Comparison of ENCODE assay signal across 6 cellular contexts in genomic region chr19:57738320-57738719, GRCh38. TPM values are rescaled to one million over a fixed set of nuclear protein-coding genes. Genes with fewer than 3 reads are reported as not detected.
DNase-seq lines count a peak whose midpoint lies in the region; FAIRE-seq and TF ChIP-seq lines count a peak whose summit lies in the region.
"Not testable (repeated sequence)": the region's sequence is repeated elsewhere in the genome, so short reads cannot be mapped to it uniquely, and the experiment has no call there.

No MANE protein-coding gene starts in this region.

- H3K27me3 ChIP-seq in CD4-positive, alpha-beta memory T cell (ENCODE audit: insufficient read depth, low read length); H1 (replicated peaks in 1 of 4; ENCODE audit: control insufficient read depth in 3 of 4, extremely low read depth in 1 of 4, insufficient read depth in 3 of 4, low read length in 3 of 4); small intestine (ENCODE audit: control insufficient read depth in 2 of 2, insufficient read depth in 2 of 2, low read length in 2 of 2): not testable (repeated sequence)

- not testable (repeated sequence) for H3K4ac ChIP-seq in H1 (replicated peaks; ENCODE audit: insufficient read length, low read depth, low read length)

- H2BK12ac ChIP-seq in H1 (ENCODE audit: low read depth, low read length), result not testable (repeated sequence)

- not testable (repeated sequence) for H3K36me3 Mint-ChIP-seq in CD4-positive, alpha-beta memory T cell

- H4K91ac ChIP-seq in H1 (replicated peaks; ENCODE audit: insufficient read length, low read length), result not testable (repeated sequence)

- H3K36me3 ChIP-seq in CD4-positive, alpha-beta memory T cell (ENCODE audit: insufficient read depth, low read length); H1 (ENCODE audit: control insufficient read depth in 2 of 4, insufficient read depth in 4 of 4, low read length in 3 of 4); small intestine (ENCODE audit: control insufficient read depth in 2 of 2, insufficient read depth in 2 of 2, low read length in 2 of 2): not testable (repeated sequence)

- 7% methylated on average over 10 of the region's 10 CpGs; no CpG with 5 or more reads in 1 of the 2 experiments for WGBS in H1 (ENCODE audit: extremely low coverage in 1 of 2, insufficient coverage in 1 of 2, insufficient read length in 1 of 2, insufficient replicate concordance in 2 of 2, low coverage in 1 of 2, low lambda C conversion rate in 2 of 2, missing lambda C conversion rate in 1 of 2), 2 experiments
- 12 to 34% (median 26%) methylated on average over 10 of the region's 10 CpGs for WGBS in small intestine, 3 donors

- H3K4me1 Mint-ChIP-seq in CD4-positive, alpha-beta memory T cell, result not testable (repeated sequence)

- H2BK15ac ChIP-seq in H1 (ENCODE audit: low read length), result not testable (repeated sequence)

- H3K14ac ChIP-seq in H1 (ENCODE audit: insufficient read length), result not testable (repeated sequence)

- not testable (repeated sequence) for H3K18ac ChIP-seq in H1 (ENCODE audit: extremely low read depth, low read length)

- not testable (repeated sequence) for H3K79me1 ChIP-seq in H1 (ENCODE audit: low read depth, low read length)

- CTCF ChIA-PET in CD4-positive, alpha-beta memory T cell (lab: Charles Lee; ENCODE audit: partially characterized antibody), result interaction anchor here (0.9 to 1.6 kb wide), 4 partner anchors 11 to 417 kb away, joined by 3 to 5 read pairs (median 4); partner anchors contain the start of gene ZNF671
- CTCF ChIA-PET in H1 (lab: Charles Lee; ENCODE audit: partially characterized antibody), result interaction anchor here (0.6 to 2.0 kb wide), 9 partner anchors 10 to 427 kb away, joined by 3 to 6 read pairs (median 3); partner anchors contain the start of gene ZNF671

- not testable (repeated sequence) for H3K4me1 ChIP-seq in CD4-positive, alpha-beta memory T cell (ENCODE audit: insufficient read depth, low read length); H1 (replicated peaks in 1 of 4; ENCODE audit: control insufficient read depth in 3 of 4, insufficient read depth in 4 of 4, low read length in 3 of 4); small intestine (ENCODE audit: control insufficient read depth in 2 of 2, insufficient read depth in 1 of 2, low read depth in 1 of 2, low read length in 1 of 2)

- not testable (repeated sequence) for H3K4me2 ChIP-seq in H1 (ENCODE audit: insufficient read depth in 1 of 2, low read depth in 2 of 2, low read length in 2 of 2)

- POLR2A ChIA-PET in CD4-positive, alpha-beta memory T cell (lab: Charles Lee; ENCODE audit: partially characterized antibody), result interaction anchor here (1.4 kb wide), 1 partner anchor 11 kb away, joined by 7 read pairs; the partner anchor contains the start of gene ZNF671
- POLR2A ChIA-PET in H1 (lab: Charles Lee; ENCODE audit: partially characterized antibody), result interaction anchor here (1.2 to 1.7 kb wide), 6 partner anchors 29 to 130 kb away, joined by 3 to 9 read pairs (median 4); partner anchors contain the start of gene ZNF154

- H3K9ac ChIP-seq in H1 (replicated peaks in 1 of 4; ENCODE audit: extremely low read depth in 1 of 4, low read depth in 3 of 4, low read length in 3 of 4), result not testable (repeated sequence)

- not testable (repeated sequence) for H4K5ac ChIP-seq in H1 (ENCODE audit: insufficient read length, low read depth, low read length)

- H3K23me2 ChIP-seq in H1 (ENCODE audit: low read depth, low read length), result not testable (repeated sequence)

- not testable (repeated sequence) for H3K27ac ChIP-seq in CD4-positive, alpha-beta memory T cell (ENCODE audit: low read depth, low read length); H1 (ENCODE audit: low read depth, low read length); small intestine (ENCODE audit: low read depth in 1 of 2, low read length in 1 of 2)

- peaks cover 0 to 16% (median 3%) of the 10 kb centered on the region in 8 donors for H3K9me3 Mint-ChIP-seq in CD4-positive, alpha-beta memory T cell

- not testable (repeated sequence) for H3K56ac ChIP-seq in H1 (replicated peaks; ENCODE audit: insufficient read length, low read depth, low read length)

- not testable (repeated sequence) for H3K27me3 Mint-ChIP-seq in CD4-positive, alpha-beta memory T cell

- H2BK5ac ChIP-seq in H1 (ENCODE audit: low read depth, low read length), result not testable (repeated sequence)

- H2BK20ac ChIP-seq in H1 (ENCODE audit: low read length), result not testable (repeated sequence)

- TF ChIP-seq RAD21 in H1 (IDR thresholded peaks at IDR 0.05 in 1 of 2, conservative IDR thresholded peaks at IDR 0.05 in 1 of 2; ENCODE audit: low read depth in 2 of 2, low read length in 2 of 2), result peak; percentile 57 to 65

- TF ChIP-seq EP300 in H1 (IDR thresholded peaks at IDR 0.05; ENCODE audit: borderline replicate concordance in 1 of 2, low read depth in 2 of 2, low read length in 2 of 2), result not testable (repeated sequence)

- not testable (repeated sequence) for H3K9me3 ChIP-seq in CD4-positive, alpha-beta memory T cell (ENCODE audit: control insufficient read depth in 1 of 2, low read length in 2 of 2); H1 (ENCODE audit: insufficient read depth in 2 of 2, low read depth in 1 of 2, low read length in 1 of 2); small intestine (ENCODE audit: control insufficient read depth, low read depth)

- TF ChIP-seq POLR2A in H1 (IDR thresholded peaks at IDR 0.05; ENCODE audit: control extremely low read depth in 1 of 2, low read depth in 2 of 2, low read length in 2 of 2), result not testable (repeated sequence)

- not testable (repeated sequence) for H4K8ac ChIP-seq in H1 (ENCODE audit: extremely low read depth, insufficient read depth, low read length)

- H2BK120ac ChIP-seq in H1 (replicated peaks; ENCODE audit: low read depth, low read length), result not testable (repeated sequence)

- not testable (repeated sequence) for H2AK5ac ChIP-seq in H1 (ENCODE audit: low read depth, low read length)

- peak; percentile 2 to 49 (median 41) for TF ChIP-seq CTCF in H1 (IDR thresholded peaks at IDR 0.05; ENCODE audit: control extremely low read depth in 1 of 3, insufficient read depth in 1 of 3, low read depth in 1 of 3, low read length in 3 of 3)

- H3K23ac ChIP-seq in H1 (ENCODE audit: insufficient read length), result not testable (repeated sequence)

- H3K79me2 ChIP-seq in H1 (ENCODE audit: control insufficient read depth in 1 of 2, insufficient read depth in 2 of 2, low read length in 2 of 2), result not testable (repeated sequence)

- not testable (repeated sequence) for H2AFZ ChIP-seq in H1 (ENCODE audit: low read length)

- intact Hi-C loops in CD4-positive, alpha-beta memory T cell (cut with micrococcal nuclease), result loop anchor here (5.0 kb wide), 1 partner anchor 636 kb away; no protein-coding TSS in a partner anchor

- DNase-seq in CD4-positive, alpha-beta memory T cell, result peak in 3 of 5 donors; percentile 16 to 26 (median 19)
- peak; percentile 60 for DNase-seq in NCI-H748 (lab: John Stamatoyannopoulos, UW; ENCODE audit: unreplicated experiment)
- peak; percentile 26 for DNase-seq in activated T-cell treated with anti-CD3 and anti-CD28 coated beads for 24 hours (ENCODE audit: low read depth)
- peak in 1 of 2 experiments; percentile 79 for DNase-seq in H1 (ENCODE audit: low read depth in 1 of 2, low spot score in 2 of 2)
- peak; percentile 44 for DNase-seq in kidney tubule cell (ENCODE audit: low spot score)
- peak; percentile 20 for DNase-seq in small intestine

- not testable (repeated sequence) for H3K27ac Mint-ChIP-seq in CD4-positive, alpha-beta memory T cell

- FAIRE-seq in H1 (lab: Jason Lieb, UNC); small intestine (lab: Jason Lieb, UNC): not testable (repeated sequence)

- H3K4me3 Mint-ChIP-seq in CD4-positive, alpha-beta memory T cell, result not testable (repeated sequence)

- not testable (repeated sequence) for H3K4me3 ChIP-seq in CD4-positive, alpha-beta memory T cell (ENCODE audit: low read length in 2 of 2); H1 (ENCODE audit: extremely low read depth in 1 of 4, insufficient read depth in 2 of 4, low read depth in 3 of 4, low read length in 4 of 4); small intestine (ENCODE audit: low read depth in 1 of 2, low read length in 2 of 2)

- not testable (repeated sequence) for H4K20me1 ChIP-seq in H1 (replicated peaks in 1 of 2; ENCODE audit: control insufficient read depth in 1 of 2, insufficient read depth in 2 of 2, low read length in 2 of 2)

RNA-seq across cellular contexts. Expression of gene ZNF776, which starts 8.3 kb away (rescaled TPM):
- 10 to 100 TPM; 38.9 to 40.9 TPM for total RNA-seq in CD4-positive, alpha-beta memory T cell
- polyA plus RNA-seq in CD4-positive, alpha-beta memory T cell, result 1 to 10 TPM; 3.3 to 5.7 TPM
- total RNA-seq in H1 (2021; fragmentation: NEBNext Ultra II Directional; extraction: Animal tissue kit (Norgen Biotek cat#: 25700)), result 17.3 and 20.5 TPM in 2 replicates
- polyA plus RNA-seq in H1 (2011; rRNA removed) (7.8 and 10.6 TPM in 2 replicates), small intestine (1 to 10 TPM; 3.1 to 5.8 (median 3.8) TPM)
- polyA plus RNA-seq in H1 (2011; cell fraction: cytosol; rRNA removed), result 14.3 TPM
- 30.1 TPM for polyA plus RNA-seq in H1 (2011; cell fraction: nucleus; rRNA removed)
- 9.5 to 13.9 TPM (median 10.6 TPM) in 4 replicates for polyA plus RNA-seq in H1 (2012, experiment 1 of 2)
- 1.2 TPM for polyA plus RNA-seq in H1 (2012, experiment 2 of 2)
- polyA plus RNA-seq in H1 (2013, experiment 1 of 2), result 9.8 TPM
- polyA plus RNA-seq in H1 (2013, experiment 2 of 2), result 9.1 TPM
- 11.5 and 18.1 TPM in 2 replicates for polyA minus RNA-seq in H1 (2011; rRNA and poly(A)+ RNA removed)
- polyA minus RNA-seq in H1 (2011; cell fraction: cytosol; rRNA and poly(A)+ RNA removed), result 17.5 TPM
- polyA minus RNA-seq in H1 (2011; cell fraction: nucleus; rRNA and poly(A)+ RNA removed), result 58.1 TPM

RNA-seq across cellular contexts. Expression of gene ZNF671, which starts 10.9 kb away (rescaled TPM):
- 10 to 100 TPM; 32.3 to 33.0 TPM for total RNA-seq in CD4-positive, alpha-beta memory T cell
- 10 to 100 TPM; 18.1 to 24.0 TPM for polyA plus RNA-seq in CD4-positive, alpha-beta memory T cell
- 6.6 and 7.2 TPM in 2 replicates for total RNA-seq in H1 (2021; fragmentation: NEBNext Ultra II Directional; extraction: Animal tissue kit (Norgen Biotek cat#: 25700))
- polyA plus RNA-seq in H1 (2011; rRNA removed) (5.3 and 7.0 TPM in 2 replicates), small intestine (1 to 10 TPM; 1.6 to 3.7 (median 2.0) TPM)
- 4.8 TPM for polyA plus RNA-seq in H1 (2011; cell fraction: cytosol; rRNA removed)
- polyA plus RNA-seq in H1 (2011; cell fraction: nucleus; rRNA removed), result 4.2 TPM
- polyA plus RNA-seq in H1 (2012, experiment 1 of 2), result 6.2 to 8.4 TPM (median 7.0 TPM) in 4 replicates
- polyA plus RNA-seq in H1 (2012, experiment 2 of 2), result 1.7 TPM
- 2.8 TPM for polyA plus RNA-seq in H1 (2013, experiment 1 of 2)
- 2.4 TPM for polyA plus RNA-seq in H1 (2013, experiment 2 of 2)
- polyA minus RNA-seq in H1 (2011; rRNA and poly(A)+ RNA removed), result 11.5 and 13.3 TPM in 2 replicates
- 4.0 TPM for polyA minus RNA-seq in H1 (2011; cell fraction: cytosol; rRNA and poly(A)+ RNA removed)
- polyA minus RNA-seq in H1 (2011; cell fraction: nucleus; rRNA and poly(A)+ RNA removed), result 8.9 TPM

RNA-seq across cellular contexts. Expression of gene ZNF154, which starts 29.3 kb away (rescaled TPM):
- 1 to 10 TPM; 6.7 to 7.2 TPM for total RNA-seq in CD4-positive, alpha-beta memory T cell
- polyA plus RNA-seq in CD4-positive, alpha-beta memory T cell, result 1 to 10 TPM in 1 of 2 donors, not detected in 1; 2.4 TPM
- total RNA-seq in H1 (2021; fragmentation: NEBNext Ultra II Directional; extraction: Animal tissue kit (Norgen Biotek cat#: 25700)), result 9.5 and 11.6 TPM in 2 replicates
- polyA plus RNA-seq in H1 (2011; rRNA removed) (4.8 and 5.3 TPM in 2 replicates), small intestine (1 to 10 TPM in 1 of 3 donors, under 1 TPM in 1, not detected in 1; 0.27 to 1.4 TPM)
- 7.5 TPM for polyA plus RNA-seq in H1 (2011; cell fraction: cytosol; rRNA removed)
- 12.7 TPM for polyA plus RNA-seq in H1 (2011; cell fraction: nucleus; rRNA removed)
- polyA plus RNA-seq in H1 (2012, experiment 1 of 2), result 6.7 to 10.3 TPM (median 8.3 TPM) in 4 replicates
- polyA plus RNA-seq in H1 (2012, experiment 2 of 2), result 0.91 TPM
- 5.9 TPM for polyA plus RNA-seq in H1 (2013, experiment 1 of 2)
- polyA plus RNA-seq in H1 (2013, experiment 2 of 2), result 5.0 TPM
- polyA minus RNA-seq in H1 (2011; rRNA and poly(A)+ RNA removed), result 15.7 and 18.1 TPM in 2 replicates
- 10.6 TPM for polyA minus RNA-seq in H1 (2011; cell fraction: cytosol; rRNA and poly(A)+ RNA removed)
- 22.7 TPM for polyA minus RNA-seq in H1 (2011; cell fraction: nucleus; rRNA and poly(A)+ RNA removed)

RNA-seq across cellular contexts. Expression of gene ZNF586, which starts 31.2 kb away (rescaled TPM):
- 10 to 100 TPM; 46.4 to 51.7 TPM for total RNA-seq in CD4-positive, alpha-beta memory T cell
- 10 to 100 TPM; 15.0 to 23.8 TPM for polyA plus RNA-seq in CD4-positive, alpha-beta memory T cell
- 14.5 and 15.5 TPM in 2 replicates for total RNA-seq in H1 (2021; fragmentation: NEBNext Ultra II Directional; extraction: Animal tissue kit (Norgen Biotek cat#: 25700))
- polyA plus RNA-seq in H1 (2011; rRNA removed) (5.7 and 8.1 TPM in 2 replicates), small intestine (1 to 10 TPM; 6.2 to 8.9 (median 7.1) TPM)
- polyA plus RNA-seq in H1 (2011; cell fraction: cytosol; rRNA removed), result 7.7 TPM
- polyA plus RNA-seq in H1 (2011; cell fraction: nucleus; rRNA removed), result 5.6 TPM
- 7.2 to 10.2 TPM (median 9.1 TPM) in 4 replicates for polyA plus RNA-seq in H1 (2012, experiment 1 of 2)
- polyA plus RNA-seq in H1 (2012, experiment 2 of 2), result 1.5 TPM
- 7.5 TPM for polyA plus RNA-seq in H1 (2013, experiment 1 of 2)
- 7.1 TPM for polyA plus RNA-seq in H1 (2013, experiment 2 of 2)
- 13.2 and 15.4 TPM in 2 replicates for polyA minus RNA-seq in H1 (2011; rRNA and poly(A)+ RNA removed)
- 27.8 TPM for polyA minus RNA-seq in H1 (2011; cell fraction: cytosol; rRNA and poly(A)+ RNA removed)
- 26.7 TPM for polyA minus RNA-seq in H1 (2011; cell fraction: nucleus; rRNA and poly(A)+ RNA removed)

RNA-seq across cellular contexts. Expression of gene ZNF551, which starts 56.5 kb away (rescaled TPM):
- total RNA-seq in CD4-positive, alpha-beta memory T cell, result 10 to 100 TPM; 17.7 to 17.9 TPM
- 1 to 10 TPM; 6.8 to 9.5 TPM for polyA plus RNA-seq in CD4-positive, alpha-beta memory T cell
- 30.0 and 33.0 TPM in 2 replicates for total RNA-seq in H1 (2021; fragmentation: NEBNext Ultra II Directional; extraction: Animal tissue kit (Norgen Biotek cat#: 25700))
- polyA plus RNA-seq in H1 (2011; rRNA removed) (14.6 and 19.2 TPM in 2 replicates), small intestine (1 to 10 TPM; 1.1 to 3.2 (median 1.1) TPM)
- 27.0 TPM for polyA plus RNA-seq in H1 (2011; cell fraction: cytosol; rRNA removed)
- 14.2 TPM for polyA plus RNA-seq in H1 (2011; cell fraction: nucleus; rRNA removed)
- 13.7 to 17.0 TPM (median 15.6 TPM) in 4 replicates for polyA plus RNA-seq in H1 (2012, experiment 1 of 2)
- polyA plus RNA-seq in H1 (2012, experiment 2 of 2), result 1.7 TPM
- 12.9 TPM for polyA plus RNA-seq in H1 (2013, experiment 1 of 2)
- 12.8 TPM for polyA plus RNA-seq in H1 (2013, experiment 2 of 2)
- polyA minus RNA-seq in H1 (2011; rRNA and poly(A)+ RNA removed), result 44.0 and 60.2 TPM in 2 replicates
- 35.6 TPM for polyA minus RNA-seq in H1 (2011; cell fraction: cytosol; rRNA and poly(A)+ RNA removed)
- polyA minus RNA-seq in H1 (2011; cell fraction: nucleus; rRNA and poly(A)+ RNA removed), result 32.7 TPM
